In the genomic region with DNA sequence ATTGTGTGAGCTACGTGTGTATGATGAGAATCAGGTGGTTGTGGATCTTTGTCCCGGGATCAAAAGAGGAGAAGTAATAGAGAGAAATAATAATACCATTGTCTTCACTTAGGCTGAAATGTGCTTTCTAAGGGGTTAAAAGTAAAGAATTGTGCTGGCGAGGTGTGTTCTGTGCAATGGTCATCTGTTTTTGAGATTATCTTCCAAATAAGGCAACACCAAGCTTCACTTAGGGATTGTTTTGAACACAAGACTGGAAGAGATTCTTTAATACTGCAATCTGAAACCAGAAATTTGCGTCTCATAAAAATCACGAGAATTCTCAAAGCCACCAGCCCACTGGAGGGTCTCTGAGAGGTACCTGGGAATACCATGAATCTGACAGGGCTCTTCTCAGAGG, we compare ENCODE assay signal across 16 cellular contexts.
DNase-seq lines count a peak whose midpoint lies in the region; FAIRE-seq and TF ChIP-seq lines count a peak whose summit lies in the region.
"Had no signal": no experiment of that assay in that cellular context is flagged by ENCODE, and none has a peak within 500 bp of the region (broad histone marks: within the 10 kb centered on the region; RNA-seq: fewer than 3 reads in every experiment).

No MANE protein-coding gene starts in this region.

- peaks cover 15% of the 10 kb centered on the region for H3K36me3 ChIP-seq in OCI-LY7 (ENCODE audit: insufficient read depth, low read length)
- H3K36me3 ChIP-seq in H1 (ENCODE audit: control insufficient read depth in 2 of 4, insufficient read depth in 4 of 4, low read length in 3 of 4): no peaks in the 10 kb centered on the region
- H3K36me3 ChIP-seq in transverse colon: no peaks in the 10 kb centered on the region
- H3K36me3 ChIP-seq in MG63: no peaks in the 10 kb centered on the region; the same call in 1 of the 2 replicates
- H3K36me3 ChIP-seq: left lung had no signal

- H3K4me3 Mint-ChIP-seq in activated naive CD4-positive, alpha-beta T cell treated with anti-CD3 and anti-CD28 coated beads, Interleukin-2, amount 50 U/mL, for 24 hours: peak overlapping the region; percentile 55

- H2AK5ac ChIP-seq in H1 (ENCODE audit: low read depth, low read length): no peak overlapping the region

- TF ChIP-seq CTCF in OCI-LY7 (conservative IDR thresholded peaks at IDR 0.05; ENCODE audit: low read length) (no peak), H1 (IDR thresholded peaks at IDR 0.05; ENCODE audit: control extremely low read depth in 1 of 3, insufficient read depth in 1 of 3, low read depth in 1 of 3, low read length in 3 of 3) (no peak), transverse colon (IDR thresholded peaks at IDR 0.05) (no peak)

- H3K27me3 ChIP-seq in H1 (replicated peaks in 1 of 4; ENCODE audit: control insufficient read depth in 3 of 4, extremely low read depth in 1 of 4, insufficient read depth in 3 of 4, low read length in 3 of 4) (no peaks in the 10 kb centered on the region), transverse colon (no peaks in the 10 kb centered on the region), MG63 (no peaks in the 10 kb centered on the region)
- H3K27me3 ChIP-seq: left lung had no signal

- H4K20me1 ChIP-seq in OCI-LY7 (ENCODE audit: insufficient read depth, low read length): no peaks in the 10 kb centered on the region
- H4K20me1 ChIP-seq in H1 (replicated peaks in 1 of 2; ENCODE audit: control insufficient read depth in 1 of 2, insufficient read depth in 2 of 2, low read length in 2 of 2): no peaks in the 10 kb centered on the region

- H3K4me1 ChIP-seq in OCI-LY7 (ENCODE audit: insufficient read depth, low read length, poor library complexity, severe bottlenecking): peaks cover 96% of the 10 kb centered on the region
- H3K4me1 ChIP-seq in H1 (replicated peaks in 1 of 4; ENCODE audit: control insufficient read depth in 3 of 4, insufficient read depth in 4 of 4, low read length in 3 of 4): peaks cover 6 to 19% (median 13%) of the 10 kb centered on the region in 4 experiments
- peaks cover 2 to 41% (median 17%) of the 10 kb centered on the region in 4 donors for H3K4me1 ChIP-seq in transverse colon

- peak overlapping the region; percentile 77; the same call in 1 of the 2 replicates for H2BK20ac ChIP-seq in H1 (ENCODE audit: low read length)

- H4K8ac ChIP-seq in H1 (ENCODE audit: extremely low read depth, insufficient read depth, low read length): no peak overlapping the region

- H2BK5ac ChIP-seq in H1 (ENCODE audit: low read depth, low read length): peak overlapping the region; percentile 69; the same call in 1 of the 2 replicates

- H3K23ac ChIP-seq in H1 (ENCODE audit: insufficient read length): no peak overlapping the region

- no peak overlapping the region for H2BK120ac ChIP-seq in H1 (replicated peaks; ENCODE audit: low read depth, low read length)

- H3K27ac ChIP-seq in OCI-LY7 (ENCODE audit: low read depth, low read length, poor library complexity, severe bottlenecking) (peak overlapping the region; percentile 99), H1 (ENCODE audit: low read depth, low read length) (no peak overlapping the region), transverse colon (peak overlapping the region; percentile 63 to 83 (median 72))
- H3K27ac ChIP-seq: left lung had no signal

- intact Hi-C loops in OCI-LY7 (cut with micrococcal nuclease; ENCODE audit: unreplicated experiment) (no loop called here), transverse colon (cut with DNase I; ENCODE audit: low total_unique reads) (no loop called here)

- no peak overlapping the region for H3K18ac ChIP-seq in H1 (ENCODE audit: extremely low read depth, low read length)

- H3K27me3 Mint-ChIP-seq in activated naive CD4-positive, alpha-beta T cell treated with anti-CD3 and anti-CD28 coated beads, Interleukin-2, amount 50 U/mL, for 24 hours: no peaks in the 10 kb centered on the region

- peaks cover 86% of the 10 kb centered on the region for H3K4me1 Mint-ChIP-seq in activated naive CD4-positive, alpha-beta T cell treated with anti-CD3 and anti-CD28 coated beads, Interleukin-2, amount 50 U/mL, for 24 hours

- H3K23me2 ChIP-seq in H1 (ENCODE audit: low read depth, low read length): peaks cover 4% of the 10 kb centered on the region; the same call in 1 of the 2 replicates

- BruUV-seq in OCI-LY7 (replicated peaks; lab: Mats Ljungman, UMichigan): no TSS peak

- POLR2A ChIA-PET in OCI-LY7 (lab: Charles Lee): interaction anchor here (0.6 to 12.9 kb wide), 13 partner anchors 10 to 258 kb away, joined by 3 to 222 read pairs (median 7); partner anchors contain the start of gene ARID5B
- POLR2A ChIA-PET in H1 (lab: Charles Lee; ENCODE audit: partially characterized antibody): interaction anchor here (1.3 kb wide), 1 partner anchor 12 kb away, joined by 3 read pairs; no protein-coding TSS in a partner anchor

- H2AFZ ChIP-seq in OCI-LY7 (ENCODE audit: low read length) (no peak overlapping the region), H1 (ENCODE audit: low read length) (no peak overlapping the region)

- no peak overlapping the region for H2BK15ac ChIP-seq in H1 (ENCODE audit: low read length)

- WGBS in H1 (ENCODE audit: extremely low coverage in 1 of 2, insufficient coverage in 1 of 2, insufficient read length in 1 of 2, insufficient replicate concordance in 2 of 2, low coverage in 1 of 2, low lambda C conversion rate in 2 of 2, missing lambda C conversion rate in 1 of 2), 2 experiments: 78% methylated on average over 5 of the region's 5 CpGs; no CpG with 5 or more reads in 1 of the 2 experiments
- WGBS in transverse colon (ENCODE audit: low coverage in 1 of 2), 2 donors: 79 to 93% methylated on average over 3 to 5 of the region's 5 CpGs

- TF ChIP-seq POLR2A in H1 (IDR thresholded peaks at IDR 0.05; ENCODE audit: control extremely low read depth in 1 of 2, low read depth in 2 of 2, low read length in 2 of 2) (no peak), transverse colon (IDR thresholded peaks at IDR 0.05) (no peak)

- no peak overlapping the region for H3K14ac ChIP-seq in H1 (ENCODE audit: insufficient read length)

- in situ Hi-C loops in transverse colon (cut with MboI; ENCODE audit: low pct_ligation_motif_present in 1 of 4, low pct_unique_long_range_greater_than_20kb in 1 of 4, low sequenced_read_pairs in 3 of 4): no loop called here

- peaks cover 10% of the 10 kb centered on the region for H3K9me3 Mint-ChIP-seq in activated naive CD4-positive, alpha-beta T cell treated with anti-CD3 and anti-CD28 coated beads, Interleukin-2, amount 50 U/mL, for 24 hours

- no peak overlapping the region for H3K56ac ChIP-seq in H1 (replicated peaks; ENCODE audit: insufficient read length, low read depth, low read length)

- H3K4me3 ChIP-seq in OCI-LY7 (ENCODE audit: low read depth, low read length, poor library complexity, severe bottlenecking) (no peak overlapping the region), H1 (ENCODE audit: extremely low read depth in 1 of 4, insufficient read depth in 2 of 4, low read depth in 3 of 4, low read length in 4 of 4) (no peak overlapping the region), transverse colon (no peak overlapping the region), MG63 (no peak overlapping the region)
- H3K4me3 ChIP-seq: left lung had no signal

- no peak overlapping the region for H4K91ac ChIP-seq in H1 (replicated peaks; ENCODE audit: insufficient read length, low read length)

- TF ChIP-seq RAD21 in H1 (IDR thresholded peaks at IDR 0.05 in 1 of 2, conservative IDR thresholded peaks at IDR 0.05 in 1 of 2; ENCODE audit: low read depth in 2 of 2, low read length in 2 of 2): no peak

- H4K5ac ChIP-seq in H1 (ENCODE audit: insufficient read length, low read depth, low read length): no peak overlapping the region

- H3K9ac ChIP-seq in H1 (replicated peaks in 1 of 4; ENCODE audit: extremely low read depth in 1 of 4, low read depth in 3 of 4, low read length in 3 of 4): no peak overlapping the region

- H3K36me3 Mint-ChIP-seq in activated naive CD4-positive, alpha-beta T cell treated with anti-CD3 and anti-CD28 coated beads, Interleukin-2, amount 50 U/mL, for 24 hours: peaks cover 21% of the 10 kb centered on the region

- H3K79me2 ChIP-seq in OCI-LY7 (ENCODE audit: insufficient read depth, low read depth, low read length) (peaks cover 50% of the 10 kb centered on the region; the same call in 1 of the 2 replicates), H1 (ENCODE audit: control insufficient read depth in 1 of 2, insufficient read depth in 2 of 2, low read length in 2 of 2) (no peaks in the 10 kb centered on the region)

- H3K9me3 ChIP-seq in OCI-LY7 (ENCODE audit: low read length) (no peaks in the 10 kb centered on the region), H1 (ENCODE audit: insufficient read depth in 2 of 2, low read depth in 1 of 2, low read length in 1 of 2) (no peaks in the 10 kb centered on the region), transverse colon (no peaks in the 10 kb centered on the region), MG63 (no peaks in the 10 kb centered on the region)
- H3K9me3 ChIP-seq: left lung had no signal

- H3K27ac Mint-ChIP-seq in activated naive CD4-positive, alpha-beta T cell treated with anti-CD3 and anti-CD28 coated beads, Interleukin-2, amount 50 U/mL, for 24 hours: peak overlapping the region; percentile 98

- H2BK12ac ChIP-seq in H1 (ENCODE audit: low read depth, low read length): no peak overlapping the region

- no peak for FAIRE-seq in H1 (lab: Jason Lieb, UNC)
- FAIRE-seq: astrocyte had no signal

- TF ChIP-seq EP300 in H1 (IDR thresholded peaks at IDR 0.05; ENCODE audit: borderline replicate concordance in 1 of 2, low read depth in 2 of 2, low read length in 2 of 2) (no peak), transverse colon (IDR thresholded peaks at IDR 0.05; ENCODE audit: low read depth) (no peak)

- CTCF ChIA-PET in OCI-LY7 (lab: Charles Lee; ENCODE audit: unreplicated experiment) (interaction anchor here (0.8 kb wide), 1 partner anchor 13 kb away, joined by 3 read pairs; no protein-coding TSS in a partner anchor), H1 (lab: Charles Lee; ENCODE audit: partially characterized antibody) (interaction anchor here (1.1 to 1.7 kb wide), 4 partner anchors 53 to 89 kb away, joined by 3 to 4 read pairs (median 4); no protein-coding TSS in a partner anchor)

- no peaks in the 10 kb centered on the region for H3K9me2 ChIP-seq in OCI-LY7 (ENCODE audit: insufficient read depth, low read length)

- no peaks in the 10 kb centered on the region for H3K79me1 ChIP-seq in H1 (ENCODE audit: low read depth, low read length)

- H3K4ac ChIP-seq in H1 (replicated peaks; ENCODE audit: insufficient read length, low read depth, low read length): no peak overlapping the region

- H3K4me2 ChIP-seq in OCI-LY7 (ENCODE audit: low read length) (peak overlapping the region; percentile 81), H1 (ENCODE audit: insufficient read depth in 1 of 2, low read depth in 2 of 2, low read length in 2 of 2) (peak overlapping the region; percentile 68 to 71; a peak in 2 of 4 replicates)

- no peak for DNase-seq in activated naive CD4-positive, alpha-beta T cell treated with anti-CD3 and anti-CD28 coated beads, Interleukin-2, amount 50 U/mL, for 16 hours
- DNase-seq in OCI-LY7 (ENCODE audit: low spot score) (no peak), H1 (ENCODE audit: low read depth in 1 of 2, low spot score in 2 of 2) (no peak), transverse colon (no peak), 8988T (no peak), NCI-H187 (lab: John Stamatoyannopoulos, UW) (no peak), MG63 (no peak)
- DNase-seq: activated CD4-positive, alpha-beta T cell treated with anti-CD3 and anti-CD28 coated beads for 48 hours; Calu3; left lung; MV-4-11; NCI-H2029; SHP77 treated with DMSO at 0.1 percent for 48 hours; stimulated activated CD4-positive, alpha-beta T cell treated with anti-CD3 and anti-CD28 coated beads, Interleukin-1b, Interleukin-23, amount 100 ng/mL, for 48 hours had no signal
